Comparison of ENCODE assay signal across 8 cellular contexts in genomic region chr5:56910123-56910951, GRCh38. TPM values are rescaled to one million over a fixed set of nuclear protein-coding genes. Genes with fewer than 3 reads are reported as not detected.
DNase-seq lines count a peak whose midpoint lies in the region; TF ChIP-seq lines count a peak whose summit lies in the region.

No MANE protein-coding gene starts in this region.

- H3K4me3 ChIP-seq in HFF-Myc (replicated peaks; ENCODE audit: low read depth, low read length) (peak overlapping the region; percentile 60), WERI-Rb-1 (ENCODE audit: low read depth, low read length) (peak overlapping the region; percentile 95), muscle layer of duodenum (ENCODE audit: low read depth in 1 of 2, low read length in 2 of 2) (peak overlapping the region; percentile 82 to 99), thymus (ENCODE audit: low read length) (peak overlapping the region; percentile 72)

- WGBS in thymus = 2% methylated on average over 32 of the region's 32 CpGs

- no peaks in the 10 kb centered on the region for H3K9me3 Mint-ChIP-seq in endothelial cell (ENCODE audit: unreplicated experiment)

- H3K4me1 Mint-ChIP-seq in endothelial cell (ENCODE audit: unreplicated experiment) = peaks cover 15% of the 10 kb centered on the region

- H3K27me3 ChIP-seq in WERI-Rb-1 (ENCODE audit: insufficient read depth, low read depth, severe bottlenecking) (no peaks in the 10 kb centered on the region), muscle layer of duodenum (ENCODE audit: low read depth, low read length) (no peaks in the 10 kb centered on the region), thymus (ENCODE audit: control insufficient read depth, insufficient read depth) (peaks cover 2% of the 10 kb centered on the region)

- H3K27me3 Mint-ChIP-seq in endothelial cell (ENCODE audit: unreplicated experiment) = peaks cover 7% of the 10 kb centered on the region

- H3K4me3 Mint-ChIP-seq in endothelial cell (ENCODE audit: unreplicated experiment) = peak overlapping the region; percentile 88

- H3K27ac ChIP-seq in WERI-Rb-1 = peak overlapping the region; percentile 94
- peak overlapping the region; percentile 99 for H3K27ac ChIP-seq in muscle layer of duodenum (ENCODE audit: low read length)
- H3K27ac ChIP-seq in thymus (ENCODE audit: low read depth) = peak overlapping the region; percentile 57

- H3K36me3 ChIP-seq in WERI-Rb-1 = peaks cover 6% of the 10 kb centered on the region; the same call in 1 of the 2 replicates
- H3K36me3 ChIP-seq in muscle layer of duodenum (ENCODE audit: control insufficient read depth in 1 of 2, insufficient read depth in 2 of 2, low read length in 2 of 2) = peaks cover 0 to 6% of the 10 kb centered on the region in 2 donors
- no peaks in the 10 kb centered on the region for H3K36me3 ChIP-seq in thymus (ENCODE audit: control insufficient read depth, insufficient read depth)

- DNase-seq in NCI-H82 (lab: John Stamatoyannopoulos, UW) = peak; percentile 70
- DNase-seq in NCI-H82 treated with DMSO at 0.1 percent for 48 hours (lab: John Stamatoyannopoulos, UW; ENCODE audit: unreplicated experiment) = no peak
- no peak for DNase-seq in HFF-Myc (ENCODE audit: extremely low read depth, low read depth)
- DNase-seq in M059J (ENCODE audit: low read depth) = peak; percentile 59
- no peak for DNase-seq in WERI-Rb-1
- peak; percentile 52 for DNase-seq in endothelial cell (ENCODE audit: low spot score)

- peaks cover 0 to 5% of the 10 kb centered on the region in 2 donors for H3K4me1 ChIP-seq in muscle layer of duodenum (ENCODE audit: control insufficient read depth in 1 of 2, insufficient read depth in 2 of 2, low read length in 2 of 2)
- H3K4me1 ChIP-seq in thymus (ENCODE audit: control insufficient read depth, insufficient read depth, low read length) = peaks cover 6% of the 10 kb centered on the region

- TF ChIP-seq CTCF in HFF-Myc (IDR thresholded peaks at IDR 0.05; ENCODE audit: low read depth, low read length, missing control alignments) (no peak), WERI-Rb-1 (IDR thresholded peaks at IDR 0.05; ENCODE audit: low read depth, low read length) (no peak), endothelial cell (IDR thresholded peaks at IDR 0.05; ENCODE audit: unreplicated experiment) (no peak)

- H3K9me3 ChIP-seq in WERI-Rb-1 (ENCODE audit: severe bottlenecking) = no peaks in the 10 kb centered on the region
- no peaks in the 10 kb centered on the region for H3K9me3 ChIP-seq in muscle layer of duodenum (ENCODE audit: control insufficient read depth in 1 of 2, low read length in 2 of 2)
- no peaks in the 10 kb centered on the region for H3K9me3 ChIP-seq in thymus (ENCODE audit: control insufficient read depth)

- H3K27ac Mint-ChIP-seq in endothelial cell (ENCODE audit: unreplicated experiment) = peak overlapping the region; percentile 96

- H3K36me3 Mint-ChIP-seq in endothelial cell (ENCODE audit: low read depth, unreplicated experiment) = peaks cover 8% of the 10 kb centered on the region

RNA-seq across cellular contexts. Expression of gene SETD9, which starts 0.9 kb away (rescaled TPM):
- total RNA-seq in M059J (2014; rRNA removed; shearing (Covaris generic)) = 10.4 and 16.4 TPM in 2 replicates
- total RNA-seq in endothelial cell (ENCODE audit: unreplicated experiment) = 16.0 TPM
- 7.3 TPM for polyA plus RNA-seq in thymus

RNA-seq across cellular contexts. Expression of gene MIER3, which starts 41.6 kb away (rescaled TPM):
- 49.3 and 92.7 TPM in 2 replicates for total RNA-seq in M059J (2014; rRNA removed; shearing (Covaris generic))
- 52.3 TPM for total RNA-seq in endothelial cell (ENCODE audit: unreplicated experiment)
- polyA plus RNA-seq in thymus = 13.6 TPM

Comparison
In these comparisons a context has a peak if more than half of its experiments do, and no peak if none do; other contexts are left out.
1. DNase-seq: peak in NCI-H82 (single experiment), M059J (single experiment) and endothelial cell (single experiment); none in NCI-H82 treated with DMSO at 0.1 percent for 48 hours (single experiment), HFF-Myc (single experiment) and WERI-Rb-1 (single experiment).
2. Peak in every context shown above with its lines, with median percentiles within 50 percentile points of each other: H3K4me3 ChIP-seq and H3K27ac ChIP-seq.